9 cellular contexts compared by ENCODE assay signal in genomic region chr9:12775963-12776774, GRCh38. TPM values are rescaled to one million over a fixed set of nuclear protein-coding genes. Genes with fewer than 3 reads are reported as not detected.
DNase-seq lines count a peak whose midpoint lies in the region; ATAC-seq and TF ChIP-seq lines count a peak whose summit lies in the region.
"Had no signal": no experiment of that assay in that cellular context is flagged by ENCODE, and none has a peak within 500 bp of the region (broad histone marks: within the 10 kb centered on the region; RNA-seq: fewer than 3 reads in every experiment).

No MANE protein-coding gene starts in this region.

- H3K27ac ChIP-seq in breast epithelium (peak overlapping the region; percentile 89 to 92), sigmoid colon (peak overlapping the region; percentile 89 to 97 (median 94))

- peak; percentile 40 for DNase-seq in CD14-positive monocyte (ENCODE audit: low spot score)
- peak; percentile 88 for DNase-seq in NCI-H774 (lab: John Stamatoyannopoulos, UW)
- peak; percentile 71 to 75 for DNase-seq in breast epithelium (ENCODE audit: low spot score in 2 of 2)
- DNase-seq in sigmoid colon: peak; percentile 96
- DNase-seq in GM19240 (ENCODE audit: insufficient read length, low spot score): no peak

- H3K4me3 Mint-ChIP-seq in CD14-positive monocyte: peak overlapping the region; percentile 74 to 93
- H3K4me3 Mint-ChIP-seq: T-cell had no signal

- 1% methylated on average over 34 of the region's 34 CpGs for WGBS in sigmoid colon, 2 donors

- no peaks in the 10 kb centered on the region for H3K4me1 ChIP-seq in breast epithelium
- H3K4me1 ChIP-seq in sigmoid colon: peaks cover 0 to 41% (median 24%) of the 10 kb centered on the region in 4 donors

- no peak overlapping the region for H3K27ac Mint-ChIP-seq in CD14-positive monocyte
- H3K27ac Mint-ChIP-seq: T-cell had no signal

- H3K9me3 ChIP-seq in breast epithelium (no peaks in the 10 kb centered on the region), iPS-18c (ENCODE audit: control insufficient read depth, insufficient read depth, low read length) (no peaks in the 10 kb centered on the region), sigmoid colon (no peaks in the 10 kb centered on the region)

- TF ChIP-seq EP300 in sigmoid colon (IDR thresholded peaks at IDR 0.05): peak in 1 of 4 donors; percentile 2

- no peaks in the 10 kb centered on the region for H3K27me3 ChIP-seq in breast epithelium
- no peaks in the 10 kb centered on the region for H3K27me3 ChIP-seq in sigmoid colon

- peaks cover 0 to 7% (median 3%) of the 10 kb centered on the region in 7 donors for H3K9me3 Mint-ChIP-seq in CD14-positive monocyte

- H3K27me3 Mint-ChIP-seq in CD14-positive monocyte (ENCODE audit: low read depth in 3 of 3): peaks cover 29 to 45% (median 41%) of the 10 kb centered on the region in 3 donors

- TF ChIP-seq CTCF in CD14-positive monocyte (IDR thresholded peaks at IDR 0.05) (no peak), breast epithelium (IDR thresholded peaks at IDR 0.05) (peak in 2 of 3 donors; percentile 33 to 51), sigmoid colon (IDR thresholded peaks at IDR 0.05) (peak; percentile 48 to 59 (median 54))

- H3K4me1 Mint-ChIP-seq in CD14-positive monocyte: peaks cover 17% of the 10 kb centered on the region

- H3K36me3 ChIP-seq in breast epithelium (no peaks in the 10 kb centered on the region), sigmoid colon (no peaks in the 10 kb centered on the region)

- peak overlapping the region; percentile 66 to 93 (median 75) for H3K4me3 ChIP-seq in breast epithelium
- peak overlapping the region; percentile 79 for H3K4me3 ChIP-seq in iPS-18c (ENCODE audit: insufficient read depth, low read depth, low read length)
- H3K4me3 ChIP-seq in sigmoid colon: peak overlapping the region; percentile 76 to 89 (median 82)

- peaks cover 0 to 2% of the 10 kb centered on the region in 2 donors for H3K36me3 Mint-ChIP-seq in CD14-positive monocyte
- H3K36me3 Mint-ChIP-seq: T-cell had no signal

- TF ChIP-seq POLR2A in breast epithelium (IDR thresholded peaks at IDR 0.05) (no peak), sigmoid colon (IDR thresholded peaks at IDR 0.05) (peak in 1 of 2 donors; percentile 9)

- intact Hi-C loops in CD14-positive monocyte (cut with micrococcal nuclease) (no loop called here), breast epithelium (cut with DNase I; ENCODE audit: low total_unique reads) (no loop called here), sigmoid colon (cut with DNase I) (loop anchor here (1.0 to 5.0 kb wide), 4 partner anchors 39 to 196 kb away; no protein-coding TSS in a partner anchor)

- ATAC-seq in GM19372 (IDR thresholded peaks at IDR 0.05; ENCODE audit: low read depth, unreplicated experiment): peak; percentile 83
- peak; percentile 88 for ATAC-seq in HG03565 (IDR thresholded peaks at IDR 0.05; ENCODE audit: unreplicated experiment)

RNA-seq across cellular contexts. Expression of gene LURAP1L, which starts 1.3 kb away (rescaled TPM):
- polyA plus RNA-seq in CD14-positive monocyte (not detected), sigmoid colon (10 to 100 TPM; 16.2 to 38.4 (median 20.3) TPM)
- total RNA-seq in breast epithelium (10 to 100 TPM; 12.3 to 25.2 (median 24.1) TPM), sigmoid colon (10 to 100 TPM; 17.8 to 29.3 (median 24.5) TPM)
- total RNA-seq: T-cell had no signal
